Comparison of ENCODE assay signal across 33 cellular contexts in genomic region chr9:122354536-122355199, GRCh38. TPM values are rescaled to one million over a fixed set of nuclear protein-coding genes. Genes with fewer than 3 reads are reported as not detected.
A peak's percentile ranks its signal among the peaks of the same experiment; 100 is the strongest.
DNase-seq lines count a peak whose midpoint lies in the region; TF ChIP-seq lines count a peak whose summit lies in the region.
"Had no signal": no experiment of that assay in that cellular context is flagged by ENCODE, and none has a peak within 500 bp of the region (broad histone marks: within the 10 kb centered on the region; RNA-seq: fewer than 3 reads in every experiment).

No MANE protein-coding gene starts in this region.

- H3K4me3 ChIP-seq in BLaER1 treated with 17β-estradiol and CSF1 and Interleukin-3, amounts not matched to agents 10 nM and 100 nM = no peak overlapping the region
- no peak overlapping the region for H3K4me3 ChIP-seq in neuronal stem cell (ENCODE audit: low read length in 2 of 2)
- no peak overlapping the region for H3K4me3 ChIP-seq in tibial nerve
- H3K4me3 ChIP-seq: ascending aorta, colonic mucosa, GM12878, HAP-1, PC-9, sigmoid colon had no signal

- no peaks in the 10 kb centered on the region for H3K79me1 ChIP-seq in neuronal stem cell (ENCODE audit: low read depth, low read length)

- H4K8ac ChIP-seq in neuronal stem cell (ENCODE audit: low read depth, low read length) = no peak overlapping the region

- H2BK15ac ChIP-seq in neuronal stem cell (ENCODE audit: low read length) = no peak overlapping the region

- H3K18ac ChIP-seq in neuronal stem cell (ENCODE audit: low read length) = no peak overlapping the region

- TF ChIP-seq POLR2A in tibial nerve (IDR thresholded peaks at IDR 0.05) = no peak

- no peaks in the 10 kb centered on the region for H4K20me1 ChIP-seq in BLaER1 treated with 17β-estradiol and CSF1 and Interleukin-3, amounts not matched to agents 10 nM and 100 nM

- no peak overlapping the region for H2BK120ac ChIP-seq in neuronal stem cell (ENCODE audit: low read depth, low read length)

- no peak overlapping the region for H3K14ac ChIP-seq in neuronal stem cell (ENCODE audit: low read length)

- peak overlapping the region in 8 of 11 experiments; percentile 15 to 73 (median 68); a peak in 15 of 22 replicates for H3K4me2 ChIP-seq in BLaER1 treated with 17β-estradiol and CSF1 and Interleukin-3, amounts not matched to agents 10 nM and 100 nM
- H3K4me2 ChIP-seq in neuronal stem cell (ENCODE audit: insufficient read depth, low read length, poor library complexity, severe bottlenecking) = no peak overlapping the region
- H3K4me2 ChIP-seq: KMS-11, PC-9 had no signal

- no peaks in the 10 kb centered on the region for H3K4me1 Mint-ChIP-seq in activated T-cell treated with anti-CD3 and anti-CD28 coated beads, Interleukin-2, amount 50 U/mL, for 24 hours (ENCODE audit: low read depth)
- H3K4me1 Mint-ChIP-seq: B cell, nephron progenitor cell had no signal

- TF ChIP-seq CTCF in tibial nerve (IDR thresholded peaks at IDR 0.05) = no peak

- no peaks in the 10 kb centered on the region for H3K36me3 ChIP-seq in BLaER1 treated with 17β-estradiol and CSF1 and Interleukin-3, amounts not matched to agents 10 nM and 100 nM
- H3K36me3 ChIP-seq in neuronal stem cell (replicated peaks in 1 of 2; ENCODE audit: control insufficient read depth in 2 of 2, insufficient read depth in 2 of 2, low read length in 2 of 2) (no peaks in the 10 kb centered on the region), tibial nerve (no peaks in the 10 kb centered on the region)
- H3K36me3 ChIP-seq: ascending aorta, colonic mucosa, HAP-1, sigmoid colon had no signal

- TF ChIP-seq EP300 in tibial nerve (IDR thresholded peaks at IDR 0.05) = no peak

- no peak overlapping the region for H3K4ac ChIP-seq in neuronal stem cell (ENCODE audit: low read length)

- no peak overlapping the region for H2BK12ac ChIP-seq in neuronal stem cell (ENCODE audit: low read length)

- peaks cover 13 to 29% (median 23%) of the 10 kb centered on the region in 11 experiments; a peak in 21 of 22 replicates for H3K9me3 ChIP-seq in BLaER1 treated with 17β-estradiol and CSF1 and Interleukin-3, amounts not matched to agents 10 nM and 100 nM (replicated peaks in 1 of 11)
- H3K9me3 ChIP-seq in neuronal stem cell (replicated peaks in 1 of 2; ENCODE audit: control insufficient read depth in 2 of 2, insufficient read depth in 1 of 2, low read depth in 1 of 2, low read length in 2 of 2) (no peaks in the 10 kb centered on the region), tibial nerve (no peaks in the 10 kb centered on the region)
- H3K9me3 ChIP-seq: ascending aorta, colonic mucosa, HAP-1, sigmoid colon had no signal

- intact Hi-C loops in head of caudate nucleus (cut with DNase I) = no loop called here

- H2BK5ac ChIP-seq in neuronal stem cell (ENCODE audit: low read length) = no peak overlapping the region

- peaks cover 18% of the 10 kb centered on the region for H3K27me3 Mint-ChIP-seq in activated T-cell treated with anti-CD3 and anti-CD28 coated beads, Interleukin-2, amount 50 U/mL, for 24 hours

- no peak overlapping the region for H3K23ac ChIP-seq in neuronal stem cell (ENCODE audit: low read depth, low read length, poor library complexity)

- no peak overlapping the region for H3K4me3 Mint-ChIP-seq in activated T-cell treated with anti-CD3 and anti-CD28 coated beads, Interleukin-2, amount 50 U/mL, for 24 hours
- H3K4me3 Mint-ChIP-seq: activated CD4-positive, alpha-beta T cell treated with anti-CD3 and anti-CD28 coated beads, Interleukin-2, amount 10 ng/mL, durations not matched to agents 24 days and 14 days; activated naive CD8-positive, alpha-beta T cell treated with anti-CD3 and anti-CD28 coated beads, Interleukin-2, amount 10 ng/mL, durations not matched to agents 7 days and 5 days; B cell; CD8-positive, alpha-beta memory T cell; nephron progenitor cell; T-helper 2 cell treated with Interferon-gamma antibody and Interleukin-4, amounts not matched to agents 5 μg/mL and 100 μg/mL, for 36 hours; WTC11 had no signal

- H3K9ac ChIP-seq in BLaER1 treated with 17β-estradiol and CSF1 and Interleukin-3, amounts not matched to agents 10 nM and 100 nM = no peak overlapping the region
- peak overlapping the region; percentile 50 for H3K9ac ChIP-seq in neuronal stem cell (ENCODE audit: low read depth, low read length, poor library complexity)
- H3K9ac ChIP-seq: KMS-11, parathyroid adenoma had no signal

- H4K91ac ChIP-seq in neuronal stem cell (ENCODE audit: low read depth, low read length, poor library complexity) = no peak overlapping the region

- DNase-seq in Kasumi-1 (lab: John Stamatoyannopoulos, UW) (peak; percentile 65 to 75), head of caudate nucleus (peak in 27 of 42 donors; percentile 10 to 59 (median 37)), neuronal stem cell (ENCODE audit: low spot score) (no peak), iPS-NIHi11 (ENCODE audit: low spot score) (no peak), tibial nerve (ENCODE audit: low spot score in 2 of 2) (no peak), superior temporal gyrus (ENCODE audit: extremely low spot score) (no peak)
- DNase-seq in activated T-cell treated with anti-CD3 and anti-CD28 coated beads, Interleukin-2, amount 50 U/mL, for 24 hours = no peak
- DNase-seq: activated CD4-positive, alpha-beta T cell treated with anti-CD3 and anti-CD28 coated beads, Interleukin-2, amount 10 ng/mL, durations not matched to agents 24 days and 14 days; activated gamma-delta T cell; activated naive CD8-positive, alpha-beta T cell treated with anti-CD3 and anti-CD28 coated beads, Interleukin-2, amount 10 ng/mL, durations not matched to agents 7 days and 5 days; activated T-cell treated with anti-CD3 and anti-CD28 coated beads, Interleukin-2, amount 50 U/mL, for 1 hour; CD8-positive, alpha-beta memory T cell; colonic mucosa; effector memory CD4-positive, alpha-beta T cell; kidney; mammary epithelial cell; MM.1S; NCI-H2029; NCI-H524 treated with DMSO at 0.1 percent for 48 hours; nephron progenitor cell; PC-9; sigmoid colon; stimulated activated CD4-positive, alpha-beta T cell treated with anti-CD3 and anti-CD28 coated beads, Interleukin-4, amount 100 ng/mL, for 1 hour; trophoblast cell had no signal

- WGBS in neuronal stem cell (ENCODE audit: extremely low coverage in 2 of 2, insufficient read length in 2 of 2, insufficient replicate concordance in 1 of 2), 2 donors = no CpG with 5 or more reads among the region's 8 CpGs
- WGBS in tibial nerve, 2 donors = 77% methylated on average over 8 of the region's 8 CpGs

- H3K9me3 Mint-ChIP-seq in activated T-cell treated with anti-CD3 and anti-CD28 coated beads, Interleukin-2, amount 50 U/mL, for 24 hours = peaks cover 5% of the 10 kb centered on the region
- H3K9me3 Mint-ChIP-seq: T-helper 2 cell treated with Interferon-gamma antibody and Interleukin-4, amounts not matched to agents 5 μg/mL and 100 μg/mL, for 36 hours had no signal

- H3K27me3 ChIP-seq in BLaER1 treated with 17β-estradiol and CSF1 and Interleukin-3, amounts not matched to agents 10 nM and 100 nM = peaks cover 0 to 6% (median 0%) of the 10 kb centered on the region in 11 experiments; a peak in 4 of 22 replicates
- H3K27me3 ChIP-seq in neuronal stem cell (ENCODE audit: control insufficient read depth in 3 of 3, insufficient read depth in 3 of 3, low read depth in 1 of 3, low read length in 3 of 3) (peaks cover 0 to 6% (median 4%) of the 10 kb centered on the region in 3 experiments), tibial nerve (no peaks in the 10 kb centered on the region)
- H3K27me3 ChIP-seq: ascending aorta, colonic mucosa, sigmoid colon had no signal

- peak overlapping the region; percentile 89 for H2AK5ac ChIP-seq in neuronal stem cell (ENCODE audit: low read depth, low read length)

- no peak overlapping the region for H3K27ac Mint-ChIP-seq in activated T-cell treated with anti-CD3 and anti-CD28 coated beads, Interleukin-2, amount 50 U/mL, for 24 hours
- H3K27ac Mint-ChIP-seq: activated CD4-positive, alpha-beta T cell treated with anti-CD3 and anti-CD28 coated beads, Interleukin-2, amount 10 ng/mL, durations not matched to agents 24 days and 14 days; activated naive CD8-positive, alpha-beta T cell treated with anti-CD3 and anti-CD28 coated beads, Interleukin-2, amount 10 ng/mL, durations not matched to agents 7 days and 5 days; B cell; CD8-positive, alpha-beta memory T cell; nephron progenitor cell; T-helper 2 cell treated with Interferon-gamma antibody and Interleukin-4, amounts not matched to agents 5 μg/mL and 100 μg/mL, for 36 hours; WTC11 had no signal

- peaks cover 0 to 31% (median 14%) of the 10 kb centered on the region in 10 experiments; a peak in 14 of 20 replicates for H3K4me1 ChIP-seq in BLaER1 treated with 17β-estradiol and CSF1 and Interleukin-3, amounts not matched to agents 10 nM and 100 nM
- H3K4me1 ChIP-seq in neuronal stem cell (ENCODE audit: control insufficient read depth in 2 of 2, insufficient read depth in 1 of 2, low read depth in 1 of 2, low read length in 2 of 2) (no peaks in the 10 kb centered on the region), tibial nerve (no peaks in the 10 kb centered on the region)
- H3K4me1 ChIP-seq: ascending aorta, colonic mucosa, HAP-1, parathyroid adenoma had no signal

- no peaks in the 10 kb centered on the region for H3K36me3 Mint-ChIP-seq in activated T-cell treated with anti-CD3 and anti-CD28 coated beads, Interleukin-2, amount 50 U/mL, for 24 hours (ENCODE audit: low read depth)
- H3K36me3 Mint-ChIP-seq: activated naive CD8-positive, alpha-beta T cell treated with anti-CD3 and anti-CD28 coated beads, Interleukin-2, amount 10 ng/mL, durations not matched to agents 7 days and 5 days had no signal

- H3K27ac ChIP-seq in BLaER1 treated with 17β-estradiol and CSF1 and Interleukin-3, amounts not matched to agents 10 nM and 100 nM = peak overlapping the region in 8 of 11 experiments; percentile 3 to 60 (median 36); a peak in 11 of 22 replicates
- H3K27ac ChIP-seq in neuronal stem cell (replicated peaks; ENCODE audit: low read length) = no peak overlapping the region
- no peak overlapping the region for H3K27ac ChIP-seq in tibial nerve
- H3K27ac ChIP-seq: ascending aorta, colonic mucosa, KMS-11, parathyroid adenoma, PC-9, sigmoid colon had no signal

- no peak overlapping the region for H2AFZ ChIP-seq in neuronal stem cell (ENCODE audit: low read length)
- H2AFZ ChIP-seq: parathyroid adenoma, PC-9 had no signal

RNA-seq across cellular contexts. Expression of gene PTGS1, which starts 16.2 kb away (rescaled TPM):
- polyA plus RNA-seq in neuronal stem cell (2013, experiment 1 of 2) = 2.0 TPM
- polyA plus RNA-seq in neuronal stem cell (2013, experiment 2 of 2) = 1.9 TPM
- 1 to 10 TPM; 2.2 to 7.3 (median 4.4) TPM for total RNA-seq in tibial nerve
- polyA plus RNA-seq: CD8-positive, alpha-beta memory T cell had no signal

Comparison
In these comparisons a context has a peak if more than half of its experiments do, and no peak if none do; other contexts are left out.
1. H3K27ac ChIP-seq: peak in BLaER1 treated with 17β-estradiol and CSF1 and Interleukin-3, amounts not matched to agents 10 nM and 100 nM (8 of 11); none in neuronal stem cell (single experiment) and tibial nerve (0 of 4).
2. DNase-seq: peak in Kasumi-1 (2 of 2) and head of caudate nucleus (27 of 42); none in neuronal stem cell (single experiment), iPS-NIHi11 (single experiment), tibial nerve (0 of 2), activated T-cell treated with anti-CD3 and anti-CD28 coated beads, Interleukin-2, amount 50 U/mL, for 24 hours (single experiment) and superior temporal gyrus (single experiment).